1 cellular context compared by ENCODE assay signal in genomic region chr4:125734504-125734903, GRCh38.
TF ChIP-seq lines count a peak whose summit lies in the region.

No MANE protein-coding gene starts in this region.

TF ChIP-seq in HCT116, 20 proteins besides CTCF, POLR2A, EP300 and RAD21:
- TF ChIP-seq REST (IDR thresholded peaks at IDR 0.05; ENCODE audit: low read depth) (no peak), EZH2 (IDR thresholded peaks at IDR 0.05) (no peak), FOSL1 (IDR thresholded peaks at IDR 0.05; ENCODE audit: low read depth) (no peak), SP1 (IDR thresholded peaks at IDR 0.05; ENCODE audit: low read depth) (no peak), SRF (IDR thresholded peaks at IDR 0.05; ENCODE audit: low read depth) (no peak), EGR1 (IDR thresholded peaks at IDR 0.05; ENCODE audit: low read depth) (no peak), ELF1 (IDR thresholded peaks at IDR 0.05; ENCODE audit: borderline replicate concordance, low read depth) (no peak)
